ENCODE assay signal across 16 cellular contexts in genomic region chr7:138785587-138786437, GRCh38. TPM values are rescaled to one million over a fixed set of nuclear protein-coding genes. Genes with fewer than 3 reads are reported as not detected.
DNase-seq lines count a peak whose midpoint lies in the region; ATAC-seq and TF ChIP-seq lines count a peak whose summit lies in the region.
"Had no signal": no experiment of that assay in that cellular context is flagged by ENCODE, and none has a peak within 500 bp of the region (broad histone marks: within the 10 kb centered on the region; RNA-seq: fewer than 3 reads in every experiment).

No MANE protein-coding gene starts in this region.

- peaks cover 6% of the 10 kb centered on the region for H3K27me3 Mint-ChIP-seq in CD8-positive, alpha-beta T cell (ENCODE audit: low read depth)
- H3K27me3 Mint-ChIP-seq: activated CD8-positive, alpha-beta T cell treated with anti-CD3 and anti-CD28 coated beads for 36 hours had no signal

- H3K27ac ChIP-seq in lung (ENCODE audit: low read depth in 1 of 2, low read length in 1 of 2) = no peak overlapping the region
- no peak overlapping the region for H3K27ac ChIP-seq in SJCRH30
- no peak overlapping the region for H3K27ac ChIP-seq in CD8-positive, alpha-beta T cell (ENCODE audit: low read depth, low read length)
- H3K27ac ChIP-seq: BLaER1 treated with 17β-estradiol and CSF1 and Interleukin-3, amounts not matched to agents 10 nM and 100 nM; gastrocnemius medialis had no signal

- ATAC-seq in lung (ENCODE audit: insufficient read depth, low FRiP score) = peak; percentile 38
- no peak for ATAC-seq in CD8-positive, alpha-beta T cell
- ATAC-seq: activated CD8-positive, alpha-beta T cell treated with anti-CD3 and anti-CD28 coated beads for 36 hours; gastrocnemius medialis had no signal

- POLR2A ChIA-PET in CD8-positive, alpha-beta T cell (lab: Charles Lee) = no interaction called here

- H3K27ac Mint-ChIP-seq in CD8-positive, alpha-beta T cell = no peak overlapping the region
- H3K27ac Mint-ChIP-seq: activated CD8-positive, alpha-beta T cell treated with anti-CD3 and anti-CD28 coated beads for 36 hours had no signal

- peaks cover 14% of the 10 kb centered on the region for H3K9me3 Mint-ChIP-seq in CD8-positive, alpha-beta T cell

- CTCF ChIA-PET in CD8-positive, alpha-beta T cell (lab: Charles Lee) = no interaction called here

- H3K36me3 ChIP-seq in lung (ENCODE audit: control insufficient read depth in 2 of 2, insufficient read depth in 2 of 2, low read length in 2 of 2) (no peaks in the 10 kb centered on the region), SJCRH30 (no peaks in the 10 kb centered on the region)
- no peaks in the 10 kb centered on the region for H3K36me3 ChIP-seq in CD8-positive, alpha-beta T cell (ENCODE audit: insufficient read depth, low read length)
- H3K36me3 ChIP-seq: BLaER1 treated with 17β-estradiol and CSF1 and Interleukin-3, amounts not matched to agents 10 nM and 100 nM; gastrocnemius medialis had no signal

- H3K27me3 ChIP-seq in lung (ENCODE audit: control insufficient read depth, insufficient read depth) (no peaks in the 10 kb centered on the region), SJCRH30 (no peaks in the 10 kb centered on the region)
- H3K27me3 ChIP-seq in CD8-positive, alpha-beta T cell (ENCODE audit: insufficient read depth, low read length) = no peaks in the 10 kb centered on the region
- H3K27me3 ChIP-seq: BLaER1 treated with 17β-estradiol and CSF1 and Interleukin-3, amounts not matched to agents 10 nM and 100 nM; gastrocnemius medialis had no signal

- H3K36me3 Mint-ChIP-seq in CD8-positive, alpha-beta T cell = no peaks in the 10 kb centered on the region

- no peak overlapping the region for H3K4me3 Mint-ChIP-seq in CD8-positive, alpha-beta T cell
- H3K4me3 Mint-ChIP-seq: activated CD8-positive, alpha-beta T cell treated with anti-CD3 and anti-CD28 coated beads for 36 hours had no signal

- H3K9me3 ChIP-seq in lung (ENCODE audit: control insufficient read depth in 2 of 2, insufficient read depth in 1 of 2, low read length in 1 of 2) (no peaks in the 10 kb centered on the region), SJCRH30 (replicated peaks) (no peaks in the 10 kb centered on the region)
- no peaks in the 10 kb centered on the region for H3K9me3 ChIP-seq in CD8-positive, alpha-beta T cell (ENCODE audit: low read length)
- H3K9me3 ChIP-seq: gastrocnemius medialis had no signal

- DNase-seq in AG08395 (ENCODE audit: low spot score) = peak; percentile 21
- peak; percentile 59 for DNase-seq in HT1080 (ENCODE audit: low read depth)
- peak; percentile 46 for DNase-seq in amniotic epithelial cell (ENCODE audit: low read depth)
- no peak for DNase-seq in lung (ENCODE audit: low spot score)
- no peak for DNase-seq in SJCRH30
- DNase-seq in CD8-positive, alpha-beta T cell = no peak
- DNase-seq in DMS79 (lab: John Stamatoyannopoulos, UW) = no peak
- no peak for DNase-seq in GM19238 (ENCODE audit: insufficient read length, low spot score)
- DNase-seq: activated CD8-positive, alpha-beta T cell treated with anti-CD3 and anti-CD28 coated beads for 36 hours; activated naive CD4-positive, alpha-beta T cell; gastrocnemius medialis; kidney; NCI-H187; T-helper 2 cell had no signal

- no peak for TF ChIP-seq CTCF in lung (IDR thresholded peaks at IDR 0.05; ENCODE audit: control extremely low read depth, extremely low read depth)
- no peak for TF ChIP-seq CTCF in CD8-positive, alpha-beta T cell (IDR thresholded peaks at IDR 0.05)

- H3K4me3 ChIP-seq in lung (no peak overlapping the region), SJCRH30 (no peak overlapping the region)
- H3K4me3 ChIP-seq in CD8-positive, alpha-beta T cell (ENCODE audit: low read depth, low read length) = no peak overlapping the region
- H3K4me3 ChIP-seq: BLaER1 treated with 17β-estradiol and CSF1 and Interleukin-3, amounts not matched to agents 10 nM and 100 nM; gastrocnemius medialis had no signal

- WGBS in lung, 2 donors = 46 to 69% methylated on average over 10 of the region's 10 CpGs

- H3K4me1 ChIP-seq in lung (ENCODE audit: control insufficient read depth in 2 of 2, insufficient read depth in 2 of 2, low read length in 2 of 2) = no peaks in the 10 kb centered on the region
- 0 out of 2 replicates have a peak, but pooled peaks cover 5% of the 10 kb centered on the region for H3K4me1 ChIP-seq in SJCRH30
- H3K4me1 ChIP-seq in CD8-positive, alpha-beta T cell (ENCODE audit: insufficient read depth, low read length) = no peaks in the 10 kb centered on the region
- H3K4me1 ChIP-seq: BLaER1 treated with 17β-estradiol and CSF1 and Interleukin-3, amounts not matched to agents 10 nM and 100 nM; gastrocnemius medialis had no signal

- intact Hi-C loops in CD8-positive, alpha-beta T cell (cut with DNase I, micrococcal nuclease) = no loop called here

- no peaks in the 10 kb centered on the region for H3K4me1 Mint-ChIP-seq in CD8-positive, alpha-beta T cell (ENCODE audit: low read depth)

RNA-seq across cellular contexts. Expression of gene TMEM213, which starts 12.0 kb away (rescaled TPM):
- total RNA-seq in HT1080 (2014; rRNA removed; shearing (Covaris generic)) = not detected in 2 replicates
- polyA plus RNA-seq in HT1080 (2015; cell fraction: cytosol; rRNA removed) = 0.02 TPM in 1 of 2 replicates, not detected in the other
- polyA plus RNA-seq in HT1080 (2015; cell fraction: nucleus; rRNA removed) = not detected in 2 replicates
- 1 to 10 TPM in 1 of 2 donors, not detected in 1; 2.0 TPM for total RNA-seq in lung
- under 1 TPM; 0.29 to 0.83 TPM for polyA plus RNA-seq in lung
- total RNA-seq in SJCRH30 (2014; rRNA removed; shearing (Covaris generic)) = not detected in 2 replicates
- total RNA-seq in CD8-positive, alpha-beta T cell = not detected
- total RNA-seq: activated CD8-positive, alpha-beta T cell treated with anti-CD3 and anti-CD28 coated beads for 36 hours; gastrocnemius medialis had no signal
- polyA plus RNA-seq: neural cell had no signal

RNA-seq across cellular contexts. Expression of gene ATP6V0A4, which starts 12.2 kb away (rescaled TPM):
- total RNA-seq in HT1080 (2014; rRNA removed; shearing (Covaris generic)) = 0.30 and 0.47 TPM in 2 replicates
- polyA plus RNA-seq in HT1080 (2015; cell fraction: cytosol; rRNA removed) = 0.30 and 0.44 TPM in 2 replicates
- polyA plus RNA-seq in HT1080 (2015; cell fraction: nucleus; rRNA removed) = 1.1 and 1.3 TPM in 2 replicates
- 1 to 10 TPM; 1.5 to 1.6 TPM for total RNA-seq in lung
- under 1 TPM; 0.22 to 0.86 TPM for polyA plus RNA-seq in lung
- total RNA-seq in SJCRH30 (2014; rRNA removed; shearing (Covaris generic)) = 1.3 and 2.4 TPM in 2 replicates
- total RNA-seq in CD8-positive, alpha-beta T cell = not detected
- total RNA-seq: activated CD8-positive, alpha-beta T cell treated with anti-CD3 and anti-CD28 coated beads for 36 hours; gastrocnemius medialis had no signal

Comparison
In these comparisons a context has a peak if more than half of its experiments do, and no peak if none do; other contexts are left out.
1. DNase-seq: peak in AG08395 (single experiment), HT1080 (single experiment) and amniotic epithelial cell (single experiment); none in lung (single experiment), SJCRH30 (0 of 2), CD8-positive, alpha-beta T cell (0 of 7), DMS79 (single experiment) and GM19238 (single experiment).